ENCODE assay signal across 8 cellular contexts in the genomic region with DNA sequence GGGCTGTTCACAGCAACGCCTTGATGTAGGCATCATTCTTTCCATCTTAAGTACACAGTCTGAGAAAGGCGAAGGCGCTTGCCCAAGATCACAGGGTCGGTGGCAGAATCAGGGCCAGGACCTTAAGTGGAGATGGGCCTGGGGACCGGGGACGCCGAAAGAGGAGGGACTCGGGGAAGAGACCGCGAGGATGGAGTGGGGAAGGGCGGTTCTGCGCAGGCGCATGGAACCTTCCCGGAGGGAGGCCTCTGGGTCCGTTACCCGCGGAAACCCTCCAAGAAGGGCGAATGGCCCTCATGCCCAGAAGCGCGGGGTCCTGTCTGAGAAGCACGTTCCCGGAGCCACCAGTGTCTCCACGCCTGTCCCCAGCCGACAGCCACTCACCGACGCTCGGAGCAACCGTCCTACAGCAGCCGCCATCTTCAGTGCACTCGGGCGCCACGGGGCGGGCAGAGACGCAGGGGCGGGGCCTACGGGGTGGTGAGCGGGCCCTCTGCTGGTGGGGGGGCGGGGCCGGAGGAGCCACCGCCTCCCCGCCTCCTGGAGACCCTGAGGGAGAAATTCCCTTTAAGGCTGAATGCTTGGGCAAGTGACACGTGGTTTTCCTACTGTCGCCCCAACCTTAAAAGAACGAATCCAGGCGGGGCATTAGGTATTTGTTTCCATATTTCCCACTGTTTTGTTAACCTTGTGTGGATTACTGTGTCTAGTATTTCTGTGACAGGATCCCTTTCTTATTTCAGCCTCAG. TPM values are rescaled to one million over a fixed set of nuclear protein-coding genes. Genes with fewer than 3 reads are reported as not detected.
DNase-seq lines count a peak whose midpoint lies in the region; ATAC-seq and TF ChIP-seq lines count a peak whose summit lies in the region.

A gene (minus strand): TSS at position 442 of the 749 bp plus-strand sequence. CDS start 22 bp downstream, at position 420.

- H3K9ac ChIP-seq in BLaER1 treated with 17β-estradiol and CSF1 and Interleukin-3, amounts not matched to agents 10 nM and 100 nM = peak within 1 kb of the TSS; percentile 85 to 97 (median 95)
- H3K9ac ChIP-seq in liver (ENCODE audit: low read depth in 1 of 2, low read length in 2 of 2) = peak within 1 kb of the TSS; percentile 84 to 85

- H3K4me3 ChIP-seq in BLaER1 treated with 17β-estradiol and CSF1 and Interleukin-3, amounts not matched to agents 10 nM and 100 nM = peak within 1 kb of the TSS; percentile 67 to 82 (median 76)
- peak within 1 kb of the TSS; percentile 80 to 97 (median 84) for H3K4me3 ChIP-seq in liver (ENCODE audit: low read depth in 1 of 3, low read length in 3 of 3)

- no peaks in the 10 kb centered on the region for H3K27me3 Mint-ChIP-seq in dendritic cell treated with granulocyte-macrophage colony-stimulating factor and Interleukin-4, amounts not matched to agents 40 ng/mL and 50 ng/mL, for 4 days

- peaks cover 34% of the 10 kb centered on the region for H3K36me3 Mint-ChIP-seq in dendritic cell treated with granulocyte-macrophage colony-stimulating factor and Interleukin-4, amounts not matched to agents 40 ng/mL and 50 ng/mL, for 4 days (ENCODE audit: low read depth)

- H3K36me3 ChIP-seq in BLaER1 treated with 17β-estradiol and CSF1 and Interleukin-3, amounts not matched to agents 10 nM and 100 nM = peaks cover 34 to 40% (median 38%) of the 10 kb centered on the region in 11 experiments
- H3K36me3 ChIP-seq in liver (ENCODE audit: control insufficient read depth in 4 of 4, insufficient read depth in 3 of 4, low read depth in 1 of 4, low read length in 3 of 4) = peaks cover 1 to 16% (median 9%) of the 10 kb centered on the region in 4 donors

- ATAC-seq in GM19328 (IDR thresholded peaks at IDR 0.05; ENCODE audit: unreplicated experiment) = peak; percentile 85
- ATAC-seq in HG03520 (IDR thresholded peaks at IDR 0.05; ENCODE audit: unreplicated experiment) = peak; percentile 93

- intact Hi-C loops in dendritic cell treated with granulocyte-macrophage colony-stimulating factor and Interleukin-4, amounts not matched to agents 40 ng/mL and 50 ng/mL, for 4 days (cut with micrococcal nuclease) = loop anchor here (1.0 kb wide), 1 partner anchor 13 kb away; a partner anchor contains a TSS

- H3K4me3 Mint-ChIP-seq in dendritic cell treated with granulocyte-macrophage colony-stimulating factor and Interleukin-4, amounts not matched to agents 40 ng/mL and 50 ng/mL, for 4 days = peak within 1 kb of the TSS; percentile 98

- H3K4me2 ChIP-seq in BLaER1 treated with 17β-estradiol and CSF1 and Interleukin-3, amounts not matched to agents 10 nM and 100 nM = peak within 1 kb of the TSS; percentile 85 to 95 (median 92)

- WGBS in liver = under 1% methylated on average over 45 of the region's 45 CpGs

- H3K9me3 Mint-ChIP-seq in dendritic cell treated with granulocyte-macrophage colony-stimulating factor and Interleukin-4, amounts not matched to agents 40 ng/mL and 50 ng/mL, for 4 days = no peaks in the 10 kb centered on the region

- peaks cover 35% of the 10 kb centered on the region for H3K4me1 Mint-ChIP-seq in dendritic cell treated with granulocyte-macrophage colony-stimulating factor and Interleukin-4, amounts not matched to agents 40 ng/mL and 50 ng/mL, for 4 days (ENCODE audit: low read depth)

- peak; percentile 92 for DNase-seq in NCI-H69 (lab: John Stamatoyannopoulos, UW)
- peak; percentile 93 for DNase-seq in activated CD4-positive, alpha-beta T cell treated with anti-CD3 and anti-CD28 coated beads, Interleukin-2, amount 50 U/mL, for 1 hour
- peak; percentile 92 to 96 for DNase-seq in stimulated activated CD4-positive, alpha-beta T cell treated with anti-CD3 and anti-CD28 coated beads, Interleukin-4, amount 100 ng/mL, for 4 hours

- peak in 1 of 2 donors; percentile 20 for TF ChIP-seq RAD21 in liver (IDR thresholded peaks at IDR 0.05)

- peak within 1 kb of the TSS; percentile 94 for H3K27ac Mint-ChIP-seq in dendritic cell treated with granulocyte-macrophage colony-stimulating factor and Interleukin-4, amounts not matched to agents 40 ng/mL and 50 ng/mL, for 4 days

- no peak for TF ChIP-seq CTCF in liver (IDR thresholded peaks at IDR 0.05; ENCODE audit: low read depth, low read length, missing input control)

- peak within 1 kb of the TSS; percentile 76 to 98 (median 94) for H3K27ac ChIP-seq in BLaER1 treated with 17β-estradiol and CSF1 and Interleukin-3, amounts not matched to agents 10 nM and 100 nM
- peak within 1 kb of the TSS; percentile 91 to 92 for H3K27ac ChIP-seq in liver (ENCODE audit: low read depth in 1 of 2, low read length in 2 of 2)

- H3K27me3 ChIP-seq in BLaER1 treated with 17β-estradiol and CSF1 and Interleukin-3, amounts not matched to agents 10 nM and 100 nM = no peaks in the 10 kb centered on the region
- no peaks in the 10 kb centered on the region for H3K27me3 ChIP-seq in liver (ENCODE audit: control insufficient read depth in 4 of 4, insufficient read depth in 4 of 4, low read length in 3 of 4)

- peaks cover 0 to 3% (median 0%) of the 10 kb centered on the region in 11 experiments; a peak in 3 of 22 replicates for H3K9me3 ChIP-seq in BLaER1 treated with 17β-estradiol and CSF1 and Interleukin-3, amounts not matched to agents 10 nM and 100 nM (replicated peaks in 1 of 11)
- no peaks in the 10 kb centered on the region for H3K9me3 ChIP-seq in liver (ENCODE audit: control insufficient read depth in 4 of 4, low read length in 3 of 4)

- peaks cover 27 to 44% (median 38%) of the 10 kb centered on the region in 10 experiments for H3K4me1 ChIP-seq in BLaER1 treated with 17β-estradiol and CSF1 and Interleukin-3, amounts not matched to agents 10 nM and 100 nM
- peaks cover 3 to 16% (median 9%) of the 10 kb centered on the region in 4 donors for H3K4me1 ChIP-seq in liver (ENCODE audit: control insufficient read depth in 4 of 4, insufficient read depth in 4 of 4, low read length in 3 of 4)

- H4K20me1 ChIP-seq in BLaER1 treated with 17β-estradiol and CSF1 and Interleukin-3, amounts not matched to agents 10 nM and 100 nM = peaks cover 0 to 36% (median 20%) of the 10 kb centered on the region in 11 experiments; a peak in 16 of 22 replicates

TF ChIP-seq in liver, 16 proteins besides CTCF, POLR2A, EP300 and RAD21:
- TF ChIP-seq, protein P1, sequence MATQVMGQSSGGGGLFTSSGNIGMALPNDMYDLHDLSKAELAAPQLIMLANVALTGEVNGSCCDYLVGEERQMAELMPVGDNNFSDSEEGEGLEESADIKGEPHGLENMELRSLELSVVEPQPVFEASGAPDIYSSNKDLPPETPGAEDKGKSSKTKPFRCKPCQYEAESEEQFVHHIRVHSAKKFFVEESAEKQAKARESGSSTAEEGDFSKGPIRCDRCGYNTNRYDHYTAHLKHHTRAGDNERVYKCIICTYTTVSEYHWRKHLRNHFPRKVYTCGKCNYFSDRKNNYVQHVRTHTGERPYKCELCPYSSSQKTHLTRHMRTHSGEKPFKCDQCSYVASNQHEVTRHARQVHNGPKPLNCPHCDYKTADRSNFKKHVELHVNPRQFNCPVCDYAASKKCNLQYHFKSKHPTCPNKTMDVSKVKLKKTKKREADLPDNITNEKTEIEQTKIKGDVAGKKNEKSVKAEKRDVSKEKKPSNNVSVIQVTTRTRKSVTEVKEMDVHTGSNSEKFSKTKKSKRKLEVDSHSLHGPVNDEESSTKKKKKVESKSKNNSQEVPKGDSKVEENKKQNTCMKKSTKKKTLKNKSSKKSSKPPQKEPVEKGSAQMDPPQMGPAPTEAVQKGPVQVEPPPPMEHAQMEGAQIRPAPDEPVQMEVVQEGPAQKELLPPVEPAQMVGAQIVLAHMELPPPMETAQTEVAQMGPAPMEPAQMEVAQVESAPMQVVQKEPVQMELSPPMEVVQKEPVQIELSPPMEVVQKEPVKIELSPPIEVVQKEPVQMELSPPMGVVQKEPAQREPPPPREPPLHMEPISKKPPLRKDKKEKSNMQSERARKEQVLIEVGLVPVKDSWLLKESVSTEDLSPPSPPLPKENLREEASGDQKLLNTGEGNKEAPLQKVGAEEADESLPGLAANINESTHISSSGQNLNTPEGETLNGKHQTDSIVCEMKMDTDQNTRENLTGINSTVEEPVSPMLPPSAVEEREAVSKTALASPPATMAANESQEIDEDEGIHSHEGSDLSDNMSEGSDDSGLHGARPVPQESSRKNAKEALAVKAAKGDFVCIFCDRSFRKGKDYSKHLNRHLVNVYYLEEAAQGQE (IDR thresholded peaks at IDR 0.05) = peak; percentile 61
- TF ChIP-seq FOXA2 (IDR thresholded peaks at IDR 0.05) (no peak), YY1 (IDR thresholded peaks at IDR 0.05) (peak; percentile 98), SP1 (IDR thresholded peaks at IDR 0.05) (peak; percentile 38)
- TF ChIP-seq, protein P2, sequence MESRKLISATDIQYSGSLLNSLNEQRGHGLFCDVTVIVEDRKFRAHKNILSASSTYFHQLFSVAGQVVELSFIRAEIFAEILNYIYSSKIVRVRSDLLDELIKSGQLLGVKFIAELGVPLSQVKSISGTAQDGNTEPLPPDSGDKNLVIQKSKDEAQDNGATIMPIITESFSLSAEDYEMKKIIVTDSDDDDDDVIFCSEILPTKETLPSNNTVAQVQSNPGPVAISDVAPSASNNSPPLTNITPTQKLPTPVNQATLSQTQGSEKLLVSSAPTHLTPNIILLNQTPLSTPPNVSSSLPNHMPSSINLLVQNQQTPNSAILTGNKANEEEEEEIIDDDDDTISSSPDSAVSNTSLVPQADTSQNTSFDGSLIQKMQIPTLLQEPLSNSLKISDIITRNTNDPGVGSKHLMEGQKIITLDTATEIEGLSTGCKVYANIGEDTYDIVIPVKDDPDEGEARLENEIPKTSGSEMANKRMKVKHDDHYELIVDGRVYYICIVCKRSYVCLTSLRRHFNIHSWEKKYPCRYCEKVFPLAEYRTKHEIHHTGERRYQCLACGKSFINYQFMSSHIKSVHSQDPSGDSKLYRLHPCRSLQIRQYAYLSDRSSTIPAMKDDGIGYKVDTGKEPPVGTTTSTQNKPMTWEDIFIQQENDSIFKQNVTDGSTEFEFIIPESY (IDR thresholded peaks at IDR 0.05) = peak; percentile 36
- TF ChIP-seq, protein P3, sequence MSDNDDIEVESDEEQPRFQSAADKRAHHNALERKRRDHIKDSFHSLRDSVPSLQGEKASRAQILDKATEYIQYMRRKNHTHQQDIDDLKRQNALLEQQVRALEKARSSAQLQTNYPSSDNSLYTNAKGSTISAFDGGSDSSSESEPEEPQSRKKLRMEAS (IDR thresholded peaks at IDR 0.05) = peak; percentile 5

RNA-seq across cellular contexts. Expression of the gene that starts here (rescaled TPM):
- 100 to 1,000 TPM; 176 to 247 TPM for total RNA-seq in liver
- polyA plus RNA-seq in liver = 100 to 1,000 TPM; 268 to 307 TPM

Comparison
In these comparisons a context has a peak if more than half of its experiments do, and no peak if none do; other contexts are left out.
1. Peak in every context shown above with its lines: DNase-seq, ATAC-seq, H3K4me3 ChIP-seq and H3K27ac ChIP-seq.